16 cellular contexts compared by ENCODE assay signal in the genomic region with DNA sequence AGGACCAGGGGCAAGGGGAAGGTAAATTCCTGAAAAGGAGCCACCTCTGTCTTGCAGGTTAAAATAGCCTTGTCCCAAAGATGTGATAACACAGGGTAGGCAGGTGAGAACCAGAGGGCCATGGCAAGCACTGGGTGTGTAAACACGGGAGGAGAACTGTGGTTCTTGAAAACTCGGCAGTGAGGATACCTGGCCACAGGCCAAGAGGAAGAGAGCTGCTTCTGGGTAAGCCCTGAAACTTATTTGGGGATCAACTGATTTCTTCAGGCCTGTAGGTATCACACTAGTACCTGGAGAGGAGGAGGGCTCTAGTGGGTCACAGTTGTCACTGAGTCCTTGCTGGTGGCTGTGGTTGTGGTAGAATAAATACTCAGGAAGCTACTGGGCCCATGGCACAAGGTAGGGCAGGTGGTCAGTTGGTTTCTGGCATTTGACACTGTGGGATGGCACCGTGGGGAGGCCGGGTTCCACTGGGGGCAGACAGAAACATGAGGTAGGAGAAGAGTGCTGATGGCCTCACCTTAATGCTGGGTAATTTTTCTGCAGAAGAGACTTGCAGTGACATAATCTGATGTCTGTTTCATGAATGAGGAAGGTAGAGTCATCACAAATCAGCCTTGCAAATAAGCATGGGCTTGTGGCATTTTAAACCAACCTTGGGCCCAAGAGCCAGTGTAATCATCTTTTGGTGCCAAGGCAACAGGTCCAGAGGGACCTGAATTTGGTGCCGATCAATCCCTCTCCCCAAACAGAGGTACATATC. TPM values are rescaled to one million over a fixed set of nuclear protein-coding genes. Genes with fewer than 3 reads are reported as not detected.
DNase-seq lines count a peak whose midpoint lies in the region; ATAC-seq, FAIRE-seq and TF ChIP-seq lines count a peak whose summit lies in the region.
"Had no signal": no experiment of that assay in that cellular context is flagged by ENCODE, and none has a peak within 500 bp of the region (broad histone marks: within the 10 kb centered on the region; RNA-seq: fewer than 3 reads in every experiment).

No MANE protein-coding gene starts in this region.

- peak; percentile 60 for FAIRE-seq in HTR-8/SVneo (lab: Jason Lieb, UNC)
- FAIRE-seq in urothelium cell line (lab: Jason Lieb, UNC): no peak
- FAIRE-seq: frontal cortex had no signal

- peaks cover 25% of the 10 kb centered on the region for H3K36me3 Mint-ChIP-seq in activated CD8-positive, alpha-beta T cell treated with anti-CD3 and anti-CD28 coated beads, Interleukin-2, amount 10 ng/mL, durations not matched to agents 7 days and 5 days (ENCODE audit: low read depth)
- H3K36me3 Mint-ChIP-seq in activated CD8-positive, alpha-beta T cell treated with anti-CD3 and anti-CD28 coated beads for 36 hours (ENCODE audit: low read depth): peaks cover 18% of the 10 kb centered on the region
- no peaks in the 10 kb centered on the region for H3K36me3 Mint-ChIP-seq in progenitor cell of endocrine pancreas (ENCODE audit: insufficient read depth)

- H3K27me3 Mint-ChIP-seq in activated CD8-positive, alpha-beta T cell treated with anti-CD3 and anti-CD28 coated beads, Interleukin-2, amount 10 ng/mL, durations not matched to agents 7 days and 5 days (ENCODE audit: low read depth): no peaks in the 10 kb centered on the region
- no peaks in the 10 kb centered on the region for H3K27me3 Mint-ChIP-seq in activated CD8-positive, alpha-beta T cell treated with anti-CD3 and anti-CD28 coated beads for 36 hours
- no peaks in the 10 kb centered on the region for H3K27me3 Mint-ChIP-seq in progenitor cell of endocrine pancreas

- ATAC-seq in activated CD8-positive, alpha-beta T cell treated with anti-CD3 and anti-CD28 coated beads, Interleukin-2, amount 10 ng/mL, durations not matched to agents 7 days and 5 days: no peak
- no peak for ATAC-seq in activated CD8-positive, alpha-beta T cell treated with anti-CD3 and anti-CD28 coated beads for 36 hours
- no peak for ATAC-seq in HG02938 (IDR thresholded peaks at IDR 0.05; ENCODE audit: unreplicated experiment)

- TF ChIP-seq CTCF in activated CD8-positive, alpha-beta T cell treated with anti-CD3 and anti-CD28 coated beads for 36 hours (IDR thresholded peaks at IDR 0.05): no peak
- no peak for TF ChIP-seq CTCF in dorsolateral prefrontal cortex (IDR thresholded peaks at IDR 0.05 in 54 of 56, conservative IDR thresholded peaks at IDR 0.05 in 2 of 56; ENCODE audit: low read depth in 1 of 56, partially characterized antibody in 56 of 56)
- no peak for TF ChIP-seq CTCF in progenitor cell of endocrine pancreas (IDR thresholded peaks at IDR 0.05; ENCODE audit: unreplicated experiment)

- H3K4me3 Mint-ChIP-seq in activated CD8-positive, alpha-beta T cell treated with anti-CD3 and anti-CD28 coated beads, Interleukin-2, amount 10 ng/mL, durations not matched to agents 7 days and 5 days: no peak overlapping the region
- H3K4me3 Mint-ChIP-seq in activated CD8-positive, alpha-beta T cell treated with anti-CD3 and anti-CD28 coated beads for 36 hours: no peak overlapping the region
- no peak overlapping the region for H3K4me3 Mint-ChIP-seq in progenitor cell of endocrine pancreas (ENCODE audit: low read depth)

- CTCF ChIA-PET in activated CD8-positive, alpha-beta T cell treated with anti-CD3 and anti-CD28 coated beads, Interleukin-2, amount 10 ng/mL, durations not matched to agents 7 days and 5 days (lab: Charles Lee): interaction anchor here (1.1 kb wide), 1 partner anchor 11 kb away, joined by 3 read pairs; no protein-coding TSS in a partner anchor
- CTCF ChIA-PET in activated CD8-positive, alpha-beta T cell treated with anti-CD3 and anti-CD28 coated beads for 36 hours (lab: Charles Lee): interaction anchor here (1.0 to 1.4 kb wide), 3 partner anchors 10 to 111 kb away, joined by 3 read pairs; no protein-coding TSS in a partner anchor

- DNase-seq in activated CD8-positive, alpha-beta T cell treated with anti-CD3 and anti-CD28 coated beads, Interleukin-2, amount 10 ng/mL, durations not matched to agents 7 days and 5 days: no peak
- DNase-seq in activated CD8-positive, alpha-beta T cell treated with anti-CD3 and anti-CD28 coated beads for 36 hours: no peak
- DNase-seq in HTR-8/SVneo (ENCODE audit: insufficient read length, low spot score): no peak
- peak in 1 of 10 donors; percentile 10 for DNase-seq in dorsolateral prefrontal cortex
- DNase-seq in progenitor cell of endocrine pancreas (ENCODE audit: low spot score, unreplicated experiment): no peak
- no peak for DNase-seq in GDM1 (lab: John Stamatoyannopoulos, UW)
- DNase-seq in urothelium cell line (ENCODE audit: low spot score): no peak
- DNase-seq: activated CD8-positive, alpha-beta memory T cell treated with anti-CD3 and anti-CD28 coated beads, Interleukin-2, amount 50 U/mL, for 4 hours; H7; NCI-H2081; NCI-H774; nucleus accumbens; stimulated activated CD4-positive, alpha-beta T cell treated with anti-CD3 and anti-CD28 coated beads, Interleukin-4, amount 100 ng/mL, for 4 hours; T-helper 1 cell had no signal

- no peaks in the 10 kb centered on the region for H3K27me3 ChIP-seq in dorsolateral prefrontal cortex

- intact Hi-C loops in activated CD8-positive, alpha-beta T cell treated with anti-CD3 and anti-CD28 coated beads for 36 hours (cut with micrococcal nuclease): no loop called here
- intact Hi-C loops in dorsolateral prefrontal cortex (cut with DNase I): no loop called here

- POLR2A ChIA-PET in activated CD8-positive, alpha-beta T cell treated with anti-CD3 and anti-CD28 coated beads, Interleukin-2, amount 10 ng/mL, durations not matched to agents 7 days and 5 days (lab: Charles Lee): no interaction called here
- POLR2A ChIA-PET in activated CD8-positive, alpha-beta T cell treated with anti-CD3 and anti-CD28 coated beads for 36 hours (lab: Charles Lee): interaction anchor here (1.2 kb wide), 1 partner anchor 22 kb away, joined by 3 read pairs; no protein-coding TSS in a partner anchor

- H3K4me1 Mint-ChIP-seq in activated CD8-positive, alpha-beta T cell treated with anti-CD3 and anti-CD28 coated beads, Interleukin-2, amount 10 ng/mL, durations not matched to agents 7 days and 5 days (ENCODE audit: low read depth): peaks cover 4% of the 10 kb centered on the region
- H3K4me1 Mint-ChIP-seq in activated CD8-positive, alpha-beta T cell treated with anti-CD3 and anti-CD28 coated beads for 36 hours (ENCODE audit: low read depth): peaks cover 15% of the 10 kb centered on the region
- H3K4me1 Mint-ChIP-seq in progenitor cell of endocrine pancreas (ENCODE audit: low read depth): peaks cover 2% of the 10 kb centered on the region

- H3K27ac Mint-ChIP-seq in activated CD8-positive, alpha-beta T cell treated with anti-CD3 and anti-CD28 coated beads, Interleukin-2, amount 10 ng/mL, durations not matched to agents 7 days and 5 days: peak overlapping the region; percentile 14
- no peak overlapping the region for H3K27ac Mint-ChIP-seq in activated CD8-positive, alpha-beta T cell treated with anti-CD3 and anti-CD28 coated beads for 36 hours
- H3K27ac Mint-ChIP-seq in progenitor cell of endocrine pancreas: peak overlapping the region; percentile 41

- no peaks in the 10 kb centered on the region for H3K9me3 Mint-ChIP-seq in activated CD8-positive, alpha-beta T cell treated with anti-CD3 and anti-CD28 coated beads, Interleukin-2, amount 10 ng/mL, durations not matched to agents 7 days and 5 days (ENCODE audit: insufficient read depth)
- no peaks in the 10 kb centered on the region for H3K9me3 Mint-ChIP-seq in activated CD8-positive, alpha-beta T cell treated with anti-CD3 and anti-CD28 coated beads for 36 hours
- H3K9me3 Mint-ChIP-seq in progenitor cell of endocrine pancreas (ENCODE audit: low read depth): no peaks in the 10 kb centered on the region

- peak overlapping the region in 47 of 59 donors; percentile 2 to 91 (median 71) for H3K27ac ChIP-seq in dorsolateral prefrontal cortex

- H3K4me3 ChIP-seq in dorsolateral prefrontal cortex: no peak overlapping the region

RNA-seq across cellular contexts. Expression of gene AMPD3, which starts 22.0 kb away (rescaled TPM):
- 10 to 100 TPM; 11.9 to 12.3 TPM for total RNA-seq in activated CD8-positive, alpha-beta T cell treated with anti-CD3 and anti-CD28 coated beads, Interleukin-2, amount 10 ng/mL, durations not matched to agents 7 days and 5 days
- total RNA-seq in activated CD8-positive, alpha-beta T cell treated with anti-CD3 and anti-CD28 coated beads for 36 hours: 10 to 100 TPM; 31.1 to 34.2 TPM
- total RNA-seq in dorsolateral prefrontal cortex: 10 to 100 TPM; 14.7 to 74.3 (median 28.6) TPM
- 12.9 TPM in 2 replicates for total RNA-seq in progenitor cell of endocrine pancreas
